Comparison of ENCODE assay signal across 31 cellular contexts in genomic region chr12:22812531-22812930, GRCh38.
"Had no signal": no experiment of that assay in that cellular context is flagged by ENCODE, and none has a peak within 500 bp of the region (broad histone marks: within the 10 kb centered on the region; RNA-seq: fewer than 3 reads in every experiment).

No MANE protein-coding gene starts in this region.

- H3K4me1 Mint-ChIP-seq: activated CD4-positive, alpha-beta memory T cell treated with anti-CD3 and anti-CD28 coated beads, Interleukin-2, amount 10 ng/mL, durations not matched to agents 7 days and 5 days; activated CD4-positive, alpha-beta T cell treated with anti-CD3 and anti-CD28 coated beads, Interleukin-2, amount 10 ng/mL, durations not matched to agents 7 days and 5 days; activated T-helper 17 cell treated with anti-CD3 and anti-CD28 coated beads, Interleukin-2, amount 50 U/mL, for 72 hours; naive thymus-derived CD4-positive, alpha-beta T cell; neural progenitor cell; stimulated activated naive B cell treated with anti-CD40 and anti-IgM and Interleukin-4, amounts not matched to agents 10 μg/mL and 1 μg/mL and 100 μg/mL, for 72 hours had no signal

- H3K4me3 Mint-ChIP-seq: activated CD4-positive, alpha-beta memory T cell treated with anti-CD3 and anti-CD28 coated beads, Interleukin-2, amount 10 ng/mL, durations not matched to agents 7 days and 5 days; activated CD4-positive, alpha-beta T cell treated with anti-CD3 and anti-CD28 coated beads, Interleukin-2, amount 10 ng/mL, durations not matched to agents 7 days and 5 days; activated T-cell treated with anti-CD3 and anti-CD28 coated beads, Interleukin-2, amount 50 U/mL, for 4 hours; activated T-helper 17 cell treated with anti-CD3 and anti-CD28 coated beads, Interleukin-2, amount 50 U/mL, for 72 hours; effector memory CD8-positive, alpha-beta T cell; mesothelial cell of epicardium; naive thymus-derived CD4-positive, alpha-beta T cell; neural progenitor cell; stimulated activated naive B cell treated with anti-CD40 and anti-IgM and Interleukin-4, amounts not matched to agents 10 μg/mL and 1 μg/mL and 100 μg/mL, for 72 hours; T-helper 2 cell treated with Interferon-gamma antibody and Interleukin-4, amounts not matched to agents 5 μg/mL and 100 μg/mL, for 36 hours had no signal

- H3K27ac Mint-ChIP-seq: activated CD4-positive, alpha-beta memory T cell treated with anti-CD3 and anti-CD28 coated beads, Interleukin-2, amount 10 ng/mL, durations not matched to agents 7 days and 5 days; activated CD4-positive, alpha-beta T cell treated with anti-CD3 and anti-CD28 coated beads, Interleukin-2, amount 10 ng/mL, durations not matched to agents 7 days and 5 days; activated T-helper 17 cell treated with anti-CD3 and anti-CD28 coated beads, Interleukin-2, amount 50 U/mL, for 72 hours; effector memory CD8-positive, alpha-beta T cell; mesothelial cell of epicardium; naive thymus-derived CD4-positive, alpha-beta T cell; neural progenitor cell; stimulated activated naive B cell treated with anti-CD40 and anti-IgM and Interleukin-4, amounts not matched to agents 10 μg/mL and 1 μg/mL and 100 μg/mL, for 72 hours; T-helper 2 cell treated with Interferon-gamma antibody and Interleukin-4, amounts not matched to agents 5 μg/mL and 100 μg/mL, for 36 hours had no signal

- H3K4me3 ChIP-seq: esophagus muscularis mucosa, neural progenitor cell, right atrium auricular region, stomach, thyroid gland, upper lobe of right lung had no signal

- H3K36me3 Mint-ChIP-seq: mesothelial cell of epicardium; naive thymus-derived CD4-positive, alpha-beta T cell; neural progenitor cell; stimulated activated naive B cell treated with anti-CD40 and anti-IgM and Interleukin-4, amounts not matched to agents 10 μg/mL and 1 μg/mL and 100 μg/mL, for 72 hours had no signal

- ATAC-seq: activated T-cell treated with anti-CD3 and anti-CD28 coated beads, Interleukin-2, amount 50 U/mL, for 4 hours; activated T-helper 17 cell treated with anti-CD3 and anti-CD28 coated beads, Interleukin-2, amount 50 U/mL, for 72 hours; effector memory CD8-positive, alpha-beta T cell; left colon; naive thymus-derived CD4-positive, alpha-beta T cell; stimulated activated naive B cell treated with anti-CD40 and anti-IgM and Interleukin-4, amounts not matched to agents 10 μg/mL and 1 μg/mL and 100 μg/mL, for 72 hours; upper lobe of right lung had no signal

- DNase-seq: activated CD4-positive, alpha-beta memory T cell treated with anti-CD3 and anti-CD28 coated beads, Interleukin-2, amount 10 ng/mL, durations not matched to agents 7 days and 5 days; activated CD4-positive, alpha-beta T cell treated with anti-CD3 and anti-CD28 coated beads for 1 hour; activated CD4-positive, alpha-beta T cell treated with anti-CD3 and anti-CD28 coated beads, Interleukin-2, amount 10 ng/mL, durations not matched to agents 7 days and 5 days; activated CD8-positive, alpha-beta memory T cell treated with anti-CD3 and anti-CD28 coated beads, Interleukin-2, amount 50 U/mL, for 48 hours; activated gamma-delta T cell treated with Interleukin-2 at 50 U/mL for 16 hours; activated naive CD4-positive, alpha-beta T cell treated with anti-CD3 and anti-CD28 coated beads, Interleukin-2, amount 50 U/mL, for 16 hours; activated T-cell treated with anti-CD3 and anti-CD28 coated beads, Interleukin-2, amount 50 U/mL, for 4 hours; amniotic stem cell; brain microvascular endothelial cell; caudate nucleus; cortex of kidney; effector memory CD8-positive, alpha-beta T cell; foreskin melanocyte; kidney; left colon; mammary epithelial cell; naive thymus-derived CD4-positive, alpha-beta T cell; occipital lobe; stimulated activated CD4-positive, alpha-beta T cell treated with anti-CD3 and anti-CD28 coated beads, Interleukin-15, amount 100 ng/mL, for 24 hours; stimulated activated CD4-positive, alpha-beta T cell treated with anti-CD3 and anti-CD28 coated beads, Interleukin-2, amount 100 ng/mL, for 24 hours; stimulated activated naive B cell treated with anti-CD40 and anti-IgM and Interleukin-4, amounts not matched to agents 10 μg/mL and 1 μg/mL and 100 μg/mL, for 72 hours; stomach; T-helper 1 cell; thyroid gland; upper lobe of right lung had no signal

- H3K9me3 Mint-ChIP-seq: activated CD4-positive, alpha-beta memory T cell treated with anti-CD3 and anti-CD28 coated beads, Interleukin-2, amount 10 ng/mL, durations not matched to agents 7 days and 5 days; activated CD4-positive, alpha-beta T cell treated with anti-CD3 and anti-CD28 coated beads, Interleukin-2, amount 10 ng/mL, durations not matched to agents 7 days and 5 days; activated T-cell treated with anti-CD3 and anti-CD28 coated beads, Interleukin-2, amount 50 U/mL, for 4 hours; activated T-helper 17 cell treated with anti-CD3 and anti-CD28 coated beads, Interleukin-2, amount 50 U/mL, for 72 hours; effector memory CD8-positive, alpha-beta T cell; mesothelial cell of epicardium; naive thymus-derived CD4-positive, alpha-beta T cell; neural progenitor cell; T-helper 2 cell treated with Interferon-gamma antibody and Interleukin-4, amounts not matched to agents 5 μg/mL and 100 μg/mL, for 36 hours had no signal
